In genomic region chr22:50548046-50548912, GRCh38 we compare ENCODE assay signal across 10 cellular contexts. TPM values are rescaled to one million over a fixed set of nuclear protein-coding genes. Genes with fewer than 3 reads are reported as not detected.
DNase-seq lines count a peak whose midpoint lies in the region; ATAC-seq, FAIRE-seq and TF ChIP-seq lines count a peak whose summit lies in the region.
"Had no signal": no experiment of that assay in that cellular context is flagged by ENCODE, and none has a peak within 500 bp of the region (broad histone marks: within the 10 kb centered on the region; RNA-seq: fewer than 3 reads in every experiment).

No MANE protein-coding gene starts in this region.

- H2BK15ac ChIP-seq in neuronal stem cell (ENCODE audit: low read length) = peak overlapping the region; percentile 85

- H3K4me3 ChIP-seq in neuronal stem cell (ENCODE audit: low read length in 2 of 2) = no peak overlapping the region
- peak overlapping the region in 1 of 2 donors; percentile 5 for H3K4me3 ChIP-seq in prostate gland

- peaks cover 38% of the 10 kb centered on the region for H3K4me1 Mint-ChIP-seq in CD4-positive, alpha-beta T cell (ENCODE audit: low read depth)
- H3K4me1 Mint-ChIP-seq in activated naive CD8-positive, alpha-beta T cell treated with anti-CD3 and anti-CD28 coated beads for 36 hours = peaks cover 38% of the 10 kb centered on the region

- CTCF ChIA-PET in CD4-positive, alpha-beta T cell (lab: Charles Lee) = interaction anchor here (0.6 to 2.4 kb wide), 9 partner anchors 9 to 72 kb away, joined by 3 to 27 read pairs (median 7); partner anchors contain the start of genes SCO2 and SYCE3

- H3K27me3 Mint-ChIP-seq in CD4-positive, alpha-beta T cell = no peaks in the 10 kb centered on the region
- no peaks in the 10 kb centered on the region for H3K27me3 Mint-ChIP-seq in activated naive CD8-positive, alpha-beta T cell treated with anti-CD3 and anti-CD28 coated beads for 36 hours

- peak overlapping the region; percentile 11 for H3K4me2 ChIP-seq in neuronal stem cell (ENCODE audit: insufficient read depth, low read length, poor library complexity, severe bottlenecking)

- peak overlapping the region; percentile 73 for H3K27ac Mint-ChIP-seq in CD4-positive, alpha-beta T cell
- H3K27ac Mint-ChIP-seq in activated naive CD8-positive, alpha-beta T cell treated with anti-CD3 and anti-CD28 coated beads for 36 hours = peak overlapping the region; percentile 84

- no peak overlapping the region for H4K91ac ChIP-seq in neuronal stem cell (ENCODE audit: low read depth, low read length, poor library complexity)

- peak in 9 of 10 experiments; percentile 42 to 72 (median 61) for DNase-seq in CD4-positive, alpha-beta T cell
- peak; percentile 34 for DNase-seq in OCI-M1 (lab: John Stamatoyannopoulos, UW)
- DNase-seq in activated naive CD8-positive, alpha-beta T cell treated with anti-CD3 and anti-CD28 coated beads for 36 hours = peak; percentile 69
- DNase-seq in neuronal stem cell (ENCODE audit: low spot score) = no peak
- no peak for DNase-seq in prostate gland (ENCODE audit: low spot score)
- DNase-seq in D721Med (ENCODE audit: insufficient read length, low spot score) = no peak
- DNase-seq: amniotic stem cell, COR-L47 had no signal

- peak overlapping the region; percentile 67 for H3K27ac ChIP-seq in CD4-positive, alpha-beta T cell (ENCODE audit: low read depth, low read length)
- H3K27ac ChIP-seq in neuronal stem cell (replicated peaks; ENCODE audit: low read length) = no peak overlapping the region
- no peak overlapping the region for H3K27ac ChIP-seq in prostate gland

- peak overlapping the region; percentile 82 for H3K14ac ChIP-seq in neuronal stem cell (ENCODE audit: low read length)

- no peak overlapping the region for H4K8ac ChIP-seq in neuronal stem cell (ENCODE audit: low read depth, low read length)

- no CpG with 5 or more reads among the region's 56 CpGs for WGBS in neuronal stem cell (ENCODE audit: extremely low coverage in 2 of 2, insufficient read length in 2 of 2, insufficient replicate concordance in 1 of 2), 2 donors
- 11% methylated on average over 53 of the region's 56 CpGs for WGBS in prostate gland

- H2AFZ ChIP-seq in neuronal stem cell (ENCODE audit: low read length) = no peak overlapping the region

- no peaks in the 10 kb centered on the region for H3K36me3 Mint-ChIP-seq in CD4-positive, alpha-beta T cell (ENCODE audit: low read depth)
- peaks cover 11% of the 10 kb centered on the region for H3K36me3 Mint-ChIP-seq in activated naive CD8-positive, alpha-beta T cell treated with anti-CD3 and anti-CD28 coated beads for 36 hours

- H2BK12ac ChIP-seq in neuronal stem cell (ENCODE audit: low read length) = no peak overlapping the region

- peak overlapping the region; percentile 90 for H2AK5ac ChIP-seq in neuronal stem cell (ENCODE audit: low read depth, low read length)

- FAIRE-seq in D721Med (lab: Jason Lieb, UNC) = no peak

- no peaks in the 10 kb centered on the region for H3K36me3 ChIP-seq in neuronal stem cell (replicated peaks in 1 of 2; ENCODE audit: control insufficient read depth in 2 of 2, insufficient read depth in 2 of 2, low read length in 2 of 2)
- no peaks in the 10 kb centered on the region for H3K36me3 ChIP-seq in prostate gland

- H3K4ac ChIP-seq in neuronal stem cell (ENCODE audit: low read length) = no peak overlapping the region

- no peaks in the 10 kb centered on the region for H3K79me1 ChIP-seq in neuronal stem cell (ENCODE audit: low read depth, low read length)

- no peak for TF ChIP-seq CTCF in CD4-positive, alpha-beta T cell (IDR thresholded peaks at IDR 0.05)
- TF ChIP-seq CTCF in prostate gland (IDR thresholded peaks at IDR 0.05) = no peak
- no peak for TF ChIP-seq CTCF in D721Med (IDR thresholded peaks at IDR 0.05; ENCODE audit: insufficient read depth, missing control alignments)

- ATAC-seq in CD4-positive, alpha-beta T cell (ENCODE audit: poor library complexity) = peak; percentile 70
- no peak for ATAC-seq in esophagus mucosa
- ATAC-seq in GM18498 (IDR thresholded peaks at IDR 0.05; ENCODE audit: unreplicated experiment) = no peak

- no peaks in the 10 kb centered on the region for H3K9me3 ChIP-seq in CD4-positive, alpha-beta T cell (ENCODE audit: control insufficient read depth, low read length)
- H3K9me3 ChIP-seq in neuronal stem cell (replicated peaks in 1 of 2; ENCODE audit: control insufficient read depth in 2 of 2, insufficient read depth in 1 of 2, low read depth in 1 of 2, low read length in 2 of 2) (no peaks in the 10 kb centered on the region), prostate gland (no peaks in the 10 kb centered on the region)

- intact Hi-C loops in CD4-positive, alpha-beta T cell (cut with DNase I, micrococcal nuclease) = loop anchor here (2.0 to 5.0 kb wide), 2 partner anchors 34 to 35 kb away; partner anchors contain the start of gene CHKB (in 2 of the 2)
- intact Hi-C loops in prostate gland (cut with DNase I) = no loop called here

- H3K4me1 ChIP-seq in neuronal stem cell (ENCODE audit: control insufficient read depth in 2 of 2, insufficient read depth in 1 of 2, low read depth in 1 of 2, low read length in 2 of 2) (no peaks in the 10 kb centered on the region), prostate gland (replicated peaks) (no peaks in the 10 kb centered on the region)

- no peak overlapping the region for H2BK120ac ChIP-seq in neuronal stem cell (ENCODE audit: low read depth, low read length)

- no peak for TF ChIP-seq POLR2A in prostate gland (IDR thresholded peaks at IDR 0.05)

- H2BK5ac ChIP-seq in neuronal stem cell (ENCODE audit: low read length) = no peak overlapping the region

- no peak overlapping the region for H3K18ac ChIP-seq in neuronal stem cell (ENCODE audit: low read length)

- POLR2A ChIA-PET in CD4-positive, alpha-beta T cell (lab: Charles Lee) = interaction anchor here (0.6 to 5.0 kb wide), 18 partner anchors 9 to 358 kb away, joined by 3 to 87 read pairs (median 9); partner anchors contain the start of genes CHKB, LMF2, NCAPH2 and SCO2

- H3K9ac ChIP-seq in neuronal stem cell (ENCODE audit: low read depth, low read length, poor library complexity) = no peak overlapping the region

- H3K9me3 Mint-ChIP-seq in CD4-positive, alpha-beta T cell = no peaks in the 10 kb centered on the region
- H3K9me3 Mint-ChIP-seq in activated naive CD8-positive, alpha-beta T cell treated with anti-CD3 and anti-CD28 coated beads for 36 hours = no peaks in the 10 kb centered on the region

- no peaks in the 10 kb centered on the region for H3K27me3 ChIP-seq in CD4-positive, alpha-beta T cell (ENCODE audit: control insufficient read depth, insufficient read depth, low read length)
- peaks cover 0 to 38% (median 13%) of the 10 kb centered on the region in 3 experiments for H3K27me3 ChIP-seq in neuronal stem cell (ENCODE audit: control insufficient read depth in 3 of 3, insufficient read depth in 3 of 3, low read depth in 1 of 3, low read length in 3 of 3)
- H3K27me3 ChIP-seq in prostate gland (replicated peaks; ENCODE audit: insufficient read depth) = peaks cover 4% of the 10 kb centered on the region

- peak overlapping the region; percentile 78 for H3K4me3 Mint-ChIP-seq in CD4-positive, alpha-beta T cell
- peak overlapping the region; percentile 81 for H3K4me3 Mint-ChIP-seq in activated naive CD8-positive, alpha-beta T cell treated with anti-CD3 and anti-CD28 coated beads for 36 hours

- no peak overlapping the region for H3K23ac ChIP-seq in neuronal stem cell (ENCODE audit: low read depth, low read length, poor library complexity)

RNA-seq across cellular contexts. Expression of gene KLHDC7B, which starts 2.6 kb away (rescaled TPM):
- total RNA-seq in CD4-positive, alpha-beta T cell = 1 to 10 TPM; 2.3 TPM
- 10 to 100 TPM; 15.1 to 15.9 TPM for total RNA-seq in activated naive CD8-positive, alpha-beta T cell treated with anti-CD3 and anti-CD28 coated beads for 36 hours
- polyA plus RNA-seq in neuronal stem cell (2013, experiment 1 of 2) = 0.01 TPM
- polyA plus RNA-seq in neuronal stem cell (2013, experiment 2 of 2) = 0.01 TPM
- total RNA-seq in prostate gland (under 1 TPM in 1 of 2 donors, not detected in 1; 0.62 TPM), esophagus mucosa (0.20 TPM)

RNA-seq across cellular contexts. Expression of gene SYCE3, which starts 14.4 kb away (rescaled TPM):
- not detected for total RNA-seq in CD4-positive, alpha-beta T cell
- total RNA-seq in activated naive CD8-positive, alpha-beta T cell treated with anti-CD3 and anti-CD28 coated beads for 36 hours = 1 to 10 TPM; 1.3 to 1.9 TPM
- 1.7 TPM for polyA plus RNA-seq in neuronal stem cell (2013, experiment 1 of 2)
- 1.6 TPM for polyA plus RNA-seq in neuronal stem cell (2013, experiment 2 of 2)
- total RNA-seq in prostate gland (10 to 100 TPM in 1 of 2 donors, not detected in 1; 10.2 TPM), esophagus mucosa (not detected)

RNA-seq across cellular contexts. Expression of gene TYMP, which starts 18.5 kb away (rescaled TPM):
- total RNA-seq in CD4-positive, alpha-beta T cell = 10 to 100 TPM in 1 of 2 experiments, 1 to 10 TPM in 1; 9.9 to 10.0 TPM
- 10 to 100 TPM; 75.7 to 76.8 TPM for total RNA-seq in activated naive CD8-positive, alpha-beta T cell treated with anti-CD3 and anti-CD28 coated beads for 36 hours
- polyA plus RNA-seq in neuronal stem cell (2013, experiment 1 of 2) = 3.0 TPM
- 2.9 TPM for polyA plus RNA-seq in neuronal stem cell (2013, experiment 2 of 2)
- total RNA-seq in prostate gland (10 to 100 TPM; 35.8 to 42.8 TPM), esophagus mucosa (86.0 TPM)

RNA-seq across cellular contexts. Expression of gene SCO2, which starts 22.9 kb away (rescaled TPM):
- 1 to 10 TPM in 1 of 2 experiments, under 1 TPM in 1; 0.61 to 5.6 TPM for total RNA-seq in CD4-positive, alpha-beta T cell
- 1 to 10 TPM; 5.0 to 6.0 TPM for total RNA-seq in activated naive CD8-positive, alpha-beta T cell treated with anti-CD3 and anti-CD28 coated beads for 36 hours
- 0.50 TPM for polyA plus RNA-seq in neuronal stem cell (2013, experiment 1 of 2)
- polyA plus RNA-seq in neuronal stem cell (2013, experiment 2 of 2) = 0.90 TPM
- total RNA-seq in prostate gland (1 to 10 TPM; 1.5 to 8.3 TPM), esophagus mucosa (1.2 TPM)

RNA-seq across cellular contexts. Expression of gene CPT1B, which starts 29.9 kb away (rescaled TPM):
- total RNA-seq in CD4-positive, alpha-beta T cell = 10 to 100 TPM; 59.1 to 68.3 TPM
- 10 to 100 TPM; 33.6 to 33.7 TPM for total RNA-seq in activated naive CD8-positive, alpha-beta T cell treated with anti-CD3 and anti-CD28 coated beads for 36 hours
- polyA plus RNA-seq in neuronal stem cell (2013, experiment 1 of 2) = 25.7 TPM
- polyA plus RNA-seq in neuronal stem cell (2013, experiment 2 of 2) = 25.4 TPM
- total RNA-seq in prostate gland (10 to 100 TPM; 13.1 to 31.4 TPM), esophagus mucosa (12.1 TPM)

Comparison
In these comparisons a context has a peak if more than half of its experiments do, and no peak if none do; other contexts are left out.
1. DNase-seq: peak in CD4-positive, alpha-beta T cell (9 of 10), OCI-M1 (single experiment) and activated naive CD8-positive, alpha-beta T cell treated with anti-CD3 and anti-CD28 coated beads for 36 hours (single experiment); none in neuronal stem cell (single experiment), prostate gland (single experiment) and D721Med (single experiment).
2. RNA of gene KLHDC7B, which starts 2.6 kb away (total RNA-seq): 15.1 to 15.9 TPM in activated naive CD8-positive, alpha-beta T cell treated with anti-CD3 and anti-CD28 coated beads for 36 hours; 2.3 TPM in CD4-positive, alpha-beta T cell, 0.62 TPM in prostate gland and 0.20 TPM in esophagus mucosa (single experiment); every median in the first group is over 4 times any median in the second.